Comparison of ENCODE assay signal across 28 cellular contexts in the genomic region with DNA sequence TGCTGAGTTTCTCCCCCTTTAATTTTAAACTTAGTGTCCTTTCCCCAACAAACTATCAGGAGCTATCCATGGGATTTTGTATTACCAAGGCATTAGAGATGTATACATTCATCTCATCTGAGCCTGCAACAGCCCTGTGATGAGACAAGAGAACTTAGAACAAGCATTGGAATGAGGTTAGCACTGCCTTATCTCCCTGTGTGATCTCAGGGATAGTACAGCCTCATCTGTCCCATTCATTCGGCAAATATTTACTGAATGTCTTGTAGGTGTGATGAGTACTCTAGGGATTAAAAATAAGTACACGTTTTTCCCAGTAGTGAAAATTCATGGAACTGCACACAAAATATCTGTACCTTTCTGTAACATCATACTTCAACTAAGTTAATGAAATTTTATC. TPM values are rescaled to one million over a fixed set of nuclear protein-coding genes. Genes with fewer than 3 reads are reported as not detected.
DNase-seq lines count a peak whose midpoint lies in the region; ATAC-seq, FAIRE-seq and TF ChIP-seq lines count a peak whose summit lies in the region.
"Had no signal": no experiment of that assay in that cellular context is flagged by ENCODE, and none has a peak within 500 bp of the region (broad histone marks: within the 10 kb centered on the region; RNA-seq: fewer than 3 reads in every experiment).

No MANE protein-coding gene starts in this region.

- H3K27ac Mint-ChIP-seq in stimulated activated memory B cell treated with anti-CD40 and anti-IgM and Interleukin-4, amounts not matched to agents 10 μg/mL and 1 μg/mL and 100 μg/mL, for 72 hours: no peak overlapping the region
- H3K27ac Mint-ChIP-seq: CD4-positive, alpha-beta T cell; GM23338 had no signal

- H3K9me2 ChIP-seq in GM23248 (ENCODE audit: insufficient read depth): no peaks in the 10 kb centered on the region

- POLR2A ChIA-PET in HepG2 (lab: Yijun Ruan, JAX): no interaction called here

- H3K79me2 ChIP-seq in GM23248 (ENCODE audit: insufficient read depth) (no peaks in the 10 kb centered on the region), HepG2 (ENCODE audit: insufficient read depth, low read length) (no peaks in the 10 kb centered on the region)

- 24 to 28% methylated on average over 2 of the region's 2 CpGs for WGBS in GM23248 (ENCODE audit: low coverage in 1 of 2, low lambda C conversion rate in 2 of 2, missing lambda C conversion rate in 2 of 2), 2 experiments
- 4% methylated on average over 2 of the region's 2 CpGs for WGBS in HepG2 (ENCODE audit: low lambda C conversion rate)

- H3K4me3 ChIP-seq in GM23248 (no peak overlapping the region), HepG2 (replicated peaks in 1 of 3; ENCODE audit: insufficient read depth in 1 of 3, low read depth in 2 of 3, low read length in 3 of 3) (no peak overlapping the region)
- H3K4me3 ChIP-seq: BLaER1 treated with 17β-estradiol and CSF1 and Interleukin-3, amounts not matched to agents 10 nM and 100 nM; GM23338; HAP-1 had no signal

- peaks cover 5% of the 10 kb centered on the region for H3K36me3 Mint-ChIP-seq in stimulated activated memory B cell treated with anti-CD40 and anti-IgM and Interleukin-4, amounts not matched to agents 10 μg/mL and 1 μg/mL and 100 μg/mL, for 72 hours

- H3K4me2 ChIP-seq in GM23248 (ENCODE audit: unreplicated experiment) (no peak overlapping the region), HepG2 (ENCODE audit: low read depth, low read length) (no peak overlapping the region)
- H3K4me2 ChIP-seq: BLaER1 treated with 17β-estradiol and CSF1 and Interleukin-3, amounts not matched to agents 10 nM and 100 nM; GM23338 had no signal

- CTCF ChIA-PET in HepG2 (lab: Yijun Ruan, JAX; ENCODE audit: low intra/inter-chr PET ratio, low total read pairs): no interaction called here

- no peaks in the 10 kb centered on the region for H3K9me3 ChIP-seq in GM23248 (ENCODE audit: low read depth)
- H3K9me3 ChIP-seq in HepG2 (ENCODE audit: low read length): no peaks in the 10 kb centered on the region
- H3K9me3 ChIP-seq: BLaER1 treated with 17β-estradiol and CSF1 and Interleukin-3, amounts not matched to agents 10 nM and 100 nM; HAP-1 had no signal

- H3K4me1 ChIP-seq in GM23248 (ENCODE audit: insufficient read depth): peaks cover 13% of the 10 kb centered on the region
- no peaks in the 10 kb centered on the region for H3K4me1 ChIP-seq in HepG2 (ENCODE audit: insufficient read depth, low read length)
- H3K4me1 ChIP-seq: HAP-1 had no signal

- no peak for TF ChIP-seq CTCF in HepG2 (CRISPR knock-in tag; IDR thresholded peaks at IDR 0.05)

- no peaks in the 10 kb centered on the region for H3K4me1 Mint-ChIP-seq in stimulated activated memory B cell treated with anti-CD40 and anti-IgM and Interleukin-4, amounts not matched to agents 10 μg/mL and 1 μg/mL and 100 μg/mL, for 72 hours

- no peak for TF ChIP-seq RAD21 in HepG2 (CRISPR knock-in tag; IDR thresholded peaks at IDR 0.05)

- intact Hi-C loops in HepG2 (cut with micrococcal nuclease; ENCODE audit: unreplicated experiment): no loop called here

- ATAC-seq in HepG2 (no peak), HG02840 (IDR thresholded peaks at IDR 0.05; ENCODE audit: low FRiP score, unreplicated experiment) (no peak), HG03432 (IDR thresholded peaks at IDR 0.05; ENCODE audit: unreplicated experiment) (no peak)
- ATAC-seq in stimulated activated memory B cell treated with anti-CD40 and anti-IgM and Interleukin-4, amounts not matched to agents 10 μg/mL and 1 μg/mL and 100 μg/mL, for 72 hours: no peak
- ATAC-seq: GM23338 had no signal

- H4K20me1 ChIP-seq in GM23248 (ENCODE audit: insufficient read depth) (no peaks in the 10 kb centered on the region), HepG2 (ENCODE audit: insufficient read depth, low read length) (no peaks in the 10 kb centered on the region)
- H4K20me1 ChIP-seq: BLaER1 treated with 17β-estradiol and CSF1 and Interleukin-3, amounts not matched to agents 10 nM and 100 nM had no signal

- H3K4me3 Mint-ChIP-seq in stimulated activated memory B cell treated with anti-CD40 and anti-IgM and Interleukin-4, amounts not matched to agents 10 μg/mL and 1 μg/mL and 100 μg/mL, for 72 hours: no peak overlapping the region
- H3K4me3 Mint-ChIP-seq: CD4-positive, alpha-beta T cell; GM23338 had no signal

- no peak for FAIRE-seq in HepG2 (lab: Jason Lieb, UNC)
- FAIRE-seq: A204.1, D721Med, GM18507, HTR-8/SVneo had no signal

- TF ChIP-seq EP300 in HepG2 (IDR thresholded peaks at IDR 0.05; ENCODE audit: low read depth in 2 of 2, low read length in 2 of 2) (no peak), HepG2 (CRISPR knock-in tag; IDR thresholded peaks at IDR 0.05; ENCODE audit: borderline replicate concordance) (no peak)

- H2AFZ ChIP-seq in GM23248: no peak overlapping the region
- H2AFZ ChIP-seq in HepG2 (ENCODE audit: low read length): no peak overlapping the region
- H2AFZ ChIP-seq: GM23338 had no signal

- in situ Hi-C loops in GM23248 (cut with MboI): no loop called here
- in situ Hi-C loops in HepG2 (cut with HindIII; ENCODE audit: extremely low pct_ligation_motif_present, low pct_unique_long_range_greater_than_20kb): no loop called here

- H3K27ac ChIP-seq in GM23248 (no peak overlapping the region), HepG2 (ENCODE audit: extremely low read length, insufficient read depth, low read length) (no peak overlapping the region)
- H3K27ac ChIP-seq: BLaER1 treated with 17β-estradiol and CSF1 and Interleukin-3, amounts not matched to agents 10 nM and 100 nM; RWPE1 had no signal

- TF ChIP-seq POLR2A in HepG2 (IDR thresholded peaks at IDR 0.05; ENCODE audit: insufficient read depth in 1 of 2, low read depth in 2 of 2, low read length in 2 of 2): no peak

- DNase-seq in DMS53 (lab: John Stamatoyannopoulos, UW) (peak; percentile 78), GM23248 (peak; percentile 62), amniotic epithelial cell (ENCODE audit: low read depth) (peak; percentile 44), HepG2 (ENCODE audit: low spot score) (peak; percentile 18), A172 (ENCODE audit: low spot score) (no peak)
- DNase-seq: AML-193; CD4-positive, alpha-beta T cell; DMS79 treated with DMSO at 0.1 percent for 48 hours; KBM-7; NCI-H1048; NCI-H1417; NCI-H1694; NCI-H2029 treated with DMSO at 0.1 percent for 48 hours; NCI-H2227 treated with DMSO at 0.1 percent for 48 hours; NCI-H526 treated with DMSO at 0.1 percent for 48 hours; SHP77 treated with DMSO at 0.1 percent for 48 hours; T-helper 1 cell had no signal

- peaks cover 3% of the 10 kb centered on the region; the same call in 1 of the 2 replicates for H3K27me3 ChIP-seq in GM23248 (replicated peaks; ENCODE audit: insufficient read depth)
- peaks cover 2 to 18% of the 10 kb centered on the region in 2 experiments; a peak in 2 of 5 replicates for H3K27me3 ChIP-seq in HepG2 (ENCODE audit: control insufficient read depth in 1 of 2, insufficient read depth in 2 of 2, low read length in 2 of 2)
- H3K27me3 ChIP-seq: BLaER1 treated with 17β-estradiol and CSF1 and Interleukin-3, amounts not matched to agents 10 nM and 100 nM had no signal

- no peaks in the 10 kb centered on the region for H3F3A ChIP-seq in GM23248 (ENCODE audit: insufficient read depth)

- no TSS peak for BruUV-seq in HepG2 (replicated peaks; lab: Mats Ljungman, UMichigan)

- peaks cover 9% of the 10 kb centered on the region for H3K27me3 Mint-ChIP-seq in stimulated activated memory B cell treated with anti-CD40 and anti-IgM and Interleukin-4, amounts not matched to agents 10 μg/mL and 1 μg/mL and 100 μg/mL, for 72 hours
- H3K27me3 Mint-ChIP-seq: CD4-positive, alpha-beta T cell had no signal

- H3K9ac ChIP-seq in GM23248 (no peak overlapping the region), HepG2 (ENCODE audit: insufficient read depth, low read depth, low read length) (no peak overlapping the region)
- H3K9ac ChIP-seq: BLaER1 treated with 17β-estradiol and CSF1 and Interleukin-3, amounts not matched to agents 10 nM and 100 nM had no signal

- no peaks in the 10 kb centered on the region for H3K9me3 Mint-ChIP-seq in stimulated activated memory B cell treated with anti-CD40 and anti-IgM and Interleukin-4, amounts not matched to agents 10 μg/mL and 1 μg/mL and 100 μg/mL, for 72 hours
- H3K9me3 Mint-ChIP-seq: CD4-positive, alpha-beta T cell; GM23338 had no signal

- no peaks in the 10 kb centered on the region for H3K36me3 ChIP-seq in GM23248 (ENCODE audit: low read depth)
- H3K36me3 ChIP-seq in HepG2 (replicated peaks in 1 of 2; ENCODE audit: control insufficient read depth in 1 of 2, insufficient read depth in 2 of 2, low read length in 2 of 2): no peaks in the 10 kb centered on the region
- H3K36me3 ChIP-seq: BLaER1 treated with 17β-estradiol and CSF1 and Interleukin-3, amounts not matched to agents 10 nM and 100 nM; HAP-1 had no signal

RNA-seq across cellular contexts. Expression of a gene that starts 45.6 kb away (rescaled TPM):
- under 0.01 TPM in 2 replicates for total RNA-seq in GM23248 (2014; rRNA removed; shearing (Covaris generic))
- polyA plus RNA-seq in GM23248 (2016; fragmentation: Nextera tagmentation; extraction: Ambion mirVana): 0.10 and 0.11 TPM in 2 replicates
- 0.29 and 0.46 TPM in 2 replicates for total RNA-seq in HepG2 (2016; rRNA removed; fragmentation: Illumina TruSeq; extraction: Trizol)
- total RNA-seq in HepG2 (2016; cell fraction: cytosol; rRNA removed; fragmentation: Illumina TruSeq; extraction: Trizol; ENCODE audit: low read depth): under 0.01 TPM in 1 of 2 replicates, not detected in the other
- total RNA-seq in HepG2 (2016; cell fraction: insoluble cytoplasmic fraction; rRNA removed; fragmentation: Illumina TruSeq; extraction: Trizol): 0.26 and 0.46 TPM in 2 replicates
- total RNA-seq in HepG2 (2016; cell fraction: membrane; rRNA removed; fragmentation: Illumina TruSeq; extraction: Trizol): 0.12 and 0.17 TPM in 2 replicates
- total RNA-seq in HepG2 (2016; cell fraction: nucleus; rRNA removed; fragmentation: Illumina TruSeq; extraction: Trizol): 0.25 TPM in 2 replicates
- polyA plus RNA-seq in HepG2 (2011; rRNA removed): 0.16 and 0.18 TPM in 2 replicates
- 0.08 and 0.21 TPM in 2 replicates for polyA plus RNA-seq in HepG2 (2011; cell fraction: cytosol; rRNA removed)
- polyA plus RNA-seq in HepG2 (2011; cell fraction: nucleus; rRNA removed): 0.08 and 0.24 TPM in 2 replicates
- polyA plus RNA-seq in HepG2 (2012): 0.31 and 0.78 TPM in 2 replicates
- polyA plus RNA-seq in HepG2 (2016; cell fraction: cytosol; fragmentation: Illumina TruSeq; extraction: Trizol; ENCODE audit: low read depth): 0.03 and 0.05 TPM in 2 replicates
- polyA plus RNA-seq in HepG2 (2016; cell fraction: insoluble cytoplasmic fraction; fragmentation: Illumina TruSeq; extraction: Trizol; ENCODE audit: low read depth): 0.28 and 0.29 TPM in 2 replicates
- 0.05 and 0.06 TPM in 2 replicates for polyA plus RNA-seq in HepG2 (2016; cell fraction: membrane; fragmentation: Illumina TruSeq; extraction: Trizol; ENCODE audit: low read depth)
- 0.26 and 0.29 TPM in 2 replicates for polyA plus RNA-seq in HepG2 (2016; cell fraction: nucleus; fragmentation: Illumina TruSeq; extraction: Trizol; ENCODE audit: insufficient read depth, low read depth)
- polyA minus RNA-seq in HepG2 (2011; rRNA and poly(A)+ RNA removed; ENCODE audit: low replicate concordance): 0.02 and 0.14 TPM in 2 replicates
- polyA minus RNA-seq in HepG2 (2011; cell fraction: cytosol; rRNA and poly(A)+ RNA removed): 0.18 and 0.30 TPM in 2 replicates
- polyA minus RNA-seq in HepG2 (2011; cell fraction: nucleus; rRNA and poly(A)+ RNA removed): 0.26 and 0.37 TPM in 2 replicates
- total RNA-seq in A172 (2014; rRNA removed; shearing (Covaris generic)): 0.28 and 1.1 TPM in 2 replicates

RNA-seq across cellular contexts. Expression of a gene that starts 50.9 kb away (rescaled TPM):
- total RNA-seq in GM23248 (2014; rRNA removed; shearing (Covaris generic)): 18.8 and 18.9 TPM in 2 replicates
- polyA plus RNA-seq in GM23248 (2016; fragmentation: Nextera tagmentation; extraction: Ambion mirVana) (26.4 and 26.6 TPM in 2 replicates), HepG2 (2011; rRNA removed) (21.4 and 37.8 TPM in 2 replicates)
- 137 and 201 TPM in 2 replicates for total RNA-seq in HepG2 (2016; rRNA removed; fragmentation: Illumina TruSeq; extraction: Trizol)
- total RNA-seq in HepG2 (2016; cell fraction: cytosol; rRNA removed; fragmentation: Illumina TruSeq; extraction: Trizol; ENCODE audit: low read depth): 24.8 and 26.8 TPM in 2 replicates
- total RNA-seq in HepG2 (2016; cell fraction: insoluble cytoplasmic fraction; rRNA removed; fragmentation: Illumina TruSeq; extraction: Trizol): 141 and 201 TPM in 2 replicates
- total RNA-seq in HepG2 (2016; cell fraction: membrane; rRNA removed; fragmentation: Illumina TruSeq; extraction: Trizol): 59.1 and 67.5 TPM in 2 replicates
- 97.8 and 104 TPM in 2 replicates for total RNA-seq in HepG2 (2016; cell fraction: nucleus; rRNA removed; fragmentation: Illumina TruSeq; extraction: Trizol)
- polyA plus RNA-seq in HepG2 (2011; cell fraction: cytosol; rRNA removed): 12.6 and 13.9 TPM in 2 replicates
- 27.5 and 27.6 TPM in 2 replicates for polyA plus RNA-seq in HepG2 (2011; cell fraction: nucleus; rRNA removed)
- 40.5 and 55.7 TPM in 2 replicates for polyA plus RNA-seq in HepG2 (2012)
- polyA plus RNA-seq in HepG2 (2016; cell fraction: cytosol; fragmentation: Illumina TruSeq; extraction: Trizol; ENCODE audit: low read depth): 11.5 and 12.0 TPM in 2 replicates
- polyA plus RNA-seq in HepG2 (2016; cell fraction: insoluble cytoplasmic fraction; fragmentation: Illumina TruSeq; extraction: Trizol; ENCODE audit: low read depth): 227 and 245 TPM in 2 replicates
- 34.6 and 35.3 TPM in 2 replicates for polyA plus RNA-seq in HepG2 (2016; cell fraction: membrane; fragmentation: Illumina TruSeq; extraction: Trizol; ENCODE audit: low read depth)
- 171 and 172 TPM in 2 replicates for polyA plus RNA-seq in HepG2 (2016; cell fraction: nucleus; fragmentation: Illumina TruSeq; extraction: Trizol; ENCODE audit: insufficient read depth, low read depth)
- 10.5 and 15.8 TPM in 2 replicates for polyA minus RNA-seq in HepG2 (2011; rRNA and poly(A)+ RNA removed; ENCODE audit: low replicate concordance)
- 21.2 and 26.5 TPM in 2 replicates for polyA minus RNA-seq in HepG2 (2011; cell fraction: cytosol; rRNA and poly(A)+ RNA removed)
- 78.7 and 82.7 TPM in 2 replicates for polyA minus RNA-seq in HepG2 (2011; cell fraction: nucleus; rRNA and poly(A)+ RNA removed)
- total RNA-seq in A172 (2014; rRNA removed; shearing (Covaris generic)): 46.4 and 64.3 TPM in 2 replicates

RNA-seq across cellular contexts. Expression of a gene that starts 51.3 kb away (rescaled TPM):
- total RNA-seq in GM23248 (2014; rRNA removed; shearing (Covaris generic)): 16.5 and 21.1 TPM in 2 replicates
- 30.6 and 33.3 TPM in 2 replicates for polyA plus RNA-seq in GM23248 (2016; fragmentation: Nextera tagmentation; extraction: Ambion mirVana)
- 56.1 and 66.9 TPM in 2 replicates for total RNA-seq in HepG2 (2016; rRNA removed; fragmentation: Illumina TruSeq; extraction: Trizol)
- total RNA-seq in HepG2 (2016; cell fraction: cytosol; rRNA removed; fragmentation: Illumina TruSeq; extraction: Trizol; ENCODE audit: low read depth): 22.7 and 26.1 TPM in 2 replicates
- 61.5 and 66.5 TPM in 2 replicates for total RNA-seq in HepG2 (2016; cell fraction: insoluble cytoplasmic fraction; rRNA removed; fragmentation: Illumina TruSeq; extraction: Trizol)
- 35.2 and 36.9 TPM in 2 replicates for total RNA-seq in HepG2 (2016; cell fraction: membrane; rRNA removed; fragmentation: Illumina TruSeq; extraction: Trizol)
- 77.4 and 90.5 TPM in 2 replicates for total RNA-seq in HepG2 (2016; cell fraction: nucleus; rRNA removed; fragmentation: Illumina TruSeq; extraction: Trizol)
- polyA plus RNA-seq in HepG2 (2011; rRNA removed): 23.5 and 32.0 TPM in 2 replicates
- polyA plus RNA-seq in HepG2 (2011; cell fraction: cytosol; rRNA removed): 15.9 and 19.6 TPM in 2 replicates
- polyA plus RNA-seq in HepG2 (2011; cell fraction: nucleus; rRNA removed): 35.0 and 56.3 TPM in 2 replicates
- polyA plus RNA-seq in HepG2 (2012): 27.8 and 41.9 TPM in 2 replicates
- polyA plus RNA-seq in HepG2 (2016; cell fraction: cytosol; fragmentation: Illumina TruSeq; extraction: Trizol; ENCODE audit: low read depth): 23.8 and 24.1 TPM in 2 replicates
- 52.5 and 59.2 TPM in 2 replicates for polyA plus RNA-seq in HepG2 (2016; cell fraction: insoluble cytoplasmic fraction; fragmentation: Illumina TruSeq; extraction: Trizol; ENCODE audit: low read depth)
- 25.0 and 27.3 TPM in 2 replicates for polyA plus RNA-seq in HepG2 (2016; cell fraction: membrane; fragmentation: Illumina TruSeq; extraction: Trizol; ENCODE audit: low read depth)
- polyA plus RNA-seq in HepG2 (2016; cell fraction: nucleus; fragmentation: Illumina TruSeq; extraction: Trizol; ENCODE audit: insufficient read depth, low read depth): 106 and 118 TPM in 2 replicates
- polyA minus RNA-seq in HepG2 (2011; rRNA and poly(A)+ RNA removed; ENCODE audit: low replicate concordance): 8.4 and 24.6 TPM in 2 replicates
- 7.8 and 11.8 TPM in 2 replicates for polyA minus RNA-seq in HepG2 (2011; cell fraction: cytosol; rRNA and poly(A)+ RNA removed)
- polyA minus RNA-seq in HepG2 (2011; cell fraction: nucleus; rRNA and poly(A)+ RNA removed): 42.6 and 78.7 TPM in 2 replicates
- total RNA-seq in A172 (2014; rRNA removed; shearing (Covaris generic)): 3.9 and 4.4 TPM in 2 replicates
